Comparison of ENCODE assay signal across 8 cellular contexts in genomic region chr19:41705393-41706174, GRCh38. TPM values are rescaled to one million over a fixed set of nuclear protein-coding genes. Genes with fewer than 3 reads are reported as not detected.
DNase-seq lines count a peak whose midpoint lies in the region; ATAC-seq and TF ChIP-seq lines count a peak whose summit lies in the region.

No MANE protein-coding gene starts in this region.

- H3K9me3 ChIP-seq in tibial nerve: peaks cover 0 to 7% (median 0%) of the 10 kb centered on the region in 4 donors

- TF ChIP-seq EP300 in tibial nerve (IDR thresholded peaks at IDR 0.05): no peak

- no peak for ATAC-seq in activated naive CD8-positive, alpha-beta T cell treated with anti-CD3 and anti-CD28 coated beads, Interleukin-2, amount 50 U/mL, for 24 hours
- ATAC-seq in GM19035 (IDR thresholded peaks at IDR 0.05; ENCODE audit: unreplicated experiment) (no peak), GM19023 (IDR thresholded peaks at IDR 0.05; ENCODE audit: unreplicated experiment) (no peak)

- H3K36me3 ChIP-seq in tibial nerve: no peaks in the 10 kb centered on the region

- H3K9me3 Mint-ChIP-seq in activated naive CD8-positive, alpha-beta T cell treated with anti-CD3 and anti-CD28 coated beads, Interleukin-2, amount 50 U/mL, for 24 hours: no peaks in the 10 kb centered on the region

- no peaks in the 10 kb centered on the region for H3K36me3 Mint-ChIP-seq in activated naive CD8-positive, alpha-beta T cell treated with anti-CD3 and anti-CD28 coated beads, Interleukin-2, amount 50 U/mL, for 24 hours (ENCODE audit: low read depth)

- peaks cover 0 to 26% of the 10 kb centered on the region in 2 donors for H3K27me3 ChIP-seq in tibial nerve

- peaks cover 48% of the 10 kb centered on the region for H3K27me3 Mint-ChIP-seq in activated naive CD8-positive, alpha-beta T cell treated with anti-CD3 and anti-CD28 coated beads, Interleukin-2, amount 50 U/mL, for 24 hours

- peaks cover 2% of the 10 kb centered on the region for H3K4me1 Mint-ChIP-seq in activated naive CD8-positive, alpha-beta T cell treated with anti-CD3 and anti-CD28 coated beads, Interleukin-2, amount 50 U/mL, for 24 hours

- no peak overlapping the region for H3K4me3 Mint-ChIP-seq in activated naive CD8-positive, alpha-beta T cell treated with anti-CD3 and anti-CD28 coated beads, Interleukin-2, amount 50 U/mL, for 24 hours

- peak; percentile 23 for DNase-seq in ELR (ENCODE audit: low read depth)
- peak; percentile 16 for DNase-seq in NCI-H460 (ENCODE audit: extremely low read depth, low read depth)
- DNase-seq in activated naive CD8-positive, alpha-beta T cell treated with anti-CD3 and anti-CD28 coated beads, Interleukin-2, amount 50 U/mL, for 24 hours: peak; percentile 47
- DNase-seq in myocyte (ENCODE audit: low read depth): peak; percentile 32
- DNase-seq in NCI-H187 treated with DMSO at 0.1 percent for 48 hours (lab: John Stamatoyannopoulos, UW): no peak
- no peak for DNase-seq in tibial nerve (ENCODE audit: low spot score in 2 of 2)

- no peak for TF ChIP-seq CTCF in tibial nerve (IDR thresholded peaks at IDR 0.05)

- H3K27ac ChIP-seq in tibial nerve: no peak overlapping the region

- WGBS in tibial nerve, 2 donors: 42 to 44% methylated on average over 9 to 10 of the region's 10 CpGs

- H3K4me3 ChIP-seq in tibial nerve: no peak overlapping the region

- H3K27ac Mint-ChIP-seq in activated naive CD8-positive, alpha-beta T cell treated with anti-CD3 and anti-CD28 coated beads, Interleukin-2, amount 50 U/mL, for 24 hours: no peak overlapping the region

- TF ChIP-seq POLR2A in tibial nerve (IDR thresholded peaks at IDR 0.05): no peak

- no peaks in the 10 kb centered on the region for H3K4me1 ChIP-seq in tibial nerve

RNA-seq across cellular contexts. Expression of gene CEACAM5, which starts 2.8 kb away (rescaled TPM):
- not detected in 2 replicates for total RNA-seq in NCI-H460 (2014; rRNA removed; shearing (Covaris generic))
- not detected in 2 replicates for polyA plus RNA-seq in NCI-H460 (2014; cell fraction: nucleus; rRNA removed)
- total RNA-seq in myocyte (not detected in 2 replicates), tibial nerve (not detected)
- polyA plus RNA-seq in myocyte (2012): not detected

RNA-seq across cellular contexts. Expression of gene CEACAM7, which starts 17.5 kb away (rescaled TPM):
- total RNA-seq in NCI-H460 (2014; rRNA removed; shearing (Covaris generic)): not detected in 2 replicates
- not detected in 2 replicates for polyA plus RNA-seq in NCI-H460 (2014; cell fraction: nucleus; rRNA removed)
- not detected in 2 replicates for total RNA-seq in myocyte
- polyA plus RNA-seq in myocyte (2012): not detected
- total RNA-seq in tibial nerve: not detected

RNA-seq across cellular contexts. Expression of gene CEACAM6, which starts 49.7 kb away (rescaled TPM):
- not detected in 2 replicates for total RNA-seq in NCI-H460 (2014; rRNA removed; shearing (Covaris generic))
- polyA plus RNA-seq in NCI-H460 (2014; cell fraction: nucleus; rRNA removed): not detected in 2 replicates
- total RNA-seq in myocyte (not detected in 2 replicates), tibial nerve (not detected)
- polyA plus RNA-seq in myocyte (2012): not detected

Comparison
In these comparisons a context has a peak if more than half of its experiments do, and no peak if none do; other contexts are left out.
1. DNase-seq: peak in ELR (single experiment), NCI-H460 (single experiment), activated naive CD8-positive, alpha-beta T cell treated with anti-CD3 and anti-CD28 coated beads, Interleukin-2, amount 50 U/mL, for 24 hours (single experiment) and myocyte (single experiment); none in NCI-H187 treated with DMSO at 0.1 percent for 48 hours (single experiment) and tibial nerve (0 of 2).